11 cellular contexts compared by ENCODE assay signal in genomic region chr17:29177541-29177870, GRCh38. TPM values are rescaled to one million over a fixed set of nuclear protein-coding genes. Genes with fewer than 3 reads are reported as not detected.
DNase-seq lines count a peak whose midpoint lies in the region; ATAC-seq and TF ChIP-seq lines count a peak whose summit lies in the region.
"Had no signal": no experiment of that assay in that cellular context is flagged by ENCODE, and none has a peak within 500 bp of the region (broad histone marks: within the 10 kb centered on the region; RNA-seq: fewer than 3 reads in every experiment).

No MANE protein-coding gene starts in this region.

- H3K9me3 ChIP-seq in heart left ventricle (no peaks in the 10 kb centered on the region), muscle layer of duodenum (ENCODE audit: control insufficient read depth in 1 of 2, low read length in 2 of 2) (no peaks in the 10 kb centered on the region), upper lobe of left lung (no peaks in the 10 kb centered on the region)
- H3K9me3 ChIP-seq: thoracic aorta had no signal

- H3K4me1 ChIP-seq in heart left ventricle: peaks cover 6 to 56% (median 47%) of the 10 kb centered on the region in 12 donors
- peaks cover 10 to 35% of the 10 kb centered on the region in 2 donors for H3K4me1 ChIP-seq in muscle layer of duodenum (ENCODE audit: control insufficient read depth in 1 of 2, insufficient read depth in 2 of 2, low read length in 2 of 2)
- H3K4me1 ChIP-seq in upper lobe of left lung: peaks cover 44 to 59% (median 51%) of the 10 kb centered on the region in 4 donors

- TF ChIP-seq EP300 in upper lobe of left lung (IDR thresholded peaks at IDR 0.05): no peak

- WGBS in heart left ventricle, 4 donors: 49 to 82% (median 72%) methylated on average over 2 to 3 of the region's 3 CpGs
- 59 to 83% methylated on average over 2 to 3 of the region's 3 CpGs for WGBS in upper lobe of left lung, 2 donors

- DNase-seq in heart left ventricle: no peak
- DNase-seq in Right ventricle myocardium inferior (ENCODE audit: missing footprints): no peak
- DNase-seq in caudate nucleus (lab: John Stamatoyannopoulos, UW): no peak
- peak in 1 of 2 donors; percentile 12 for DNase-seq in upper lobe of left lung
- DNase-seq in NCI-H1930 (lab: John Stamatoyannopoulos, UW): no peak
- DNase-seq in EL: no peak
- DNase-seq: NK-92 treated with Interleukin-12 subunit alpha and Interleukin-12 subunit beta, amount 100 ng/mL, for 24 hours had no signal

- TF ChIP-seq POLR2A in heart left ventricle (IDR thresholded peaks at IDR 0.05) (no peak), upper lobe of left lung (IDR thresholded peaks at IDR 0.05) (no peak)

- H3K27ac ChIP-seq in heart left ventricle: peak overlapping the region; percentile 68 to 95 (median 88)
- peak overlapping the region; percentile 65 for H3K27ac ChIP-seq in caudate nucleus (ENCODE audit: low read depth, low read length)
- peak overlapping the region; percentile 89 for H3K27ac ChIP-seq in muscle layer of duodenum (ENCODE audit: low read length)
- H3K27ac ChIP-seq in upper lobe of left lung: peak overlapping the region; percentile 83 to 93 (median 88)
- H3K27ac ChIP-seq: HL-60 had no signal

- TF ChIP-seq CTCF in heart left ventricle (IDR thresholded peaks at IDR 0.05) (no peak), upper lobe of left lung (IDR thresholded peaks at IDR 0.05) (no peak)

- H3K27me3 ChIP-seq in heart left ventricle: no peaks in the 10 kb centered on the region
- no peaks in the 10 kb centered on the region for H3K27me3 ChIP-seq in muscle layer of duodenum (ENCODE audit: low read depth, low read length)
- H3K27me3 ChIP-seq in upper lobe of left lung: no peaks in the 10 kb centered on the region

- intact Hi-C loops in heart left ventricle (cut with DNase I) (no loop called here), Right ventricle myocardium inferior (cut with DNase I) (no loop called here)

- ATAC-seq in heart left ventricle: no peak
- no peak for ATAC-seq in Right ventricle myocardium inferior
- no peak for ATAC-seq in upper lobe of left lung (ENCODE audit: low FRiP score in 2 of 2)
- no peak for ATAC-seq in GM19395 (IDR thresholded peaks at IDR 0.05; ENCODE audit: unreplicated experiment)

- no peaks in the 10 kb centered on the region for H3K36me3 ChIP-seq in heart left ventricle
- no peaks in the 10 kb centered on the region for H3K36me3 ChIP-seq in muscle layer of duodenum (ENCODE audit: control insufficient read depth in 1 of 2, insufficient read depth in 2 of 2, low read length in 2 of 2)
- no peaks in the 10 kb centered on the region for H3K36me3 ChIP-seq in upper lobe of left lung
- H3K36me3 ChIP-seq: thoracic aorta had no signal

- H3K4me3 ChIP-seq in heart left ventricle (peak overlapping the region in 5 of 12 donors; percentile 13 to 74 (median 67)), muscle layer of duodenum (ENCODE audit: low read depth in 1 of 2, low read length in 2 of 2) (peak overlapping the region in 1 of 2 donors; percentile 65), upper lobe of left lung (peak overlapping the region in 1 of 4 donors; percentile 53)

RNA-seq across cellular contexts. Expression of gene MYO18A, which starts 2.7 kb away (rescaled TPM):
- total RNA-seq in heart left ventricle (100 to 1,000 TPM; 241 to 340 (median 300) TPM), Right ventricle myocardium inferior (373 TPM), upper lobe of left lung (100 to 1,000 TPM in 1 of 6 donors, 10 to 100 TPM in 5; 37.4 to 214 (median 67.4) TPM)
- polyA plus RNA-seq in heart left ventricle: 100 to 1,000 TPM in 1 of 2 donors, 10 to 100 TPM in 1; 83.5 to 306 TPM
